In the genomic region with DNA sequence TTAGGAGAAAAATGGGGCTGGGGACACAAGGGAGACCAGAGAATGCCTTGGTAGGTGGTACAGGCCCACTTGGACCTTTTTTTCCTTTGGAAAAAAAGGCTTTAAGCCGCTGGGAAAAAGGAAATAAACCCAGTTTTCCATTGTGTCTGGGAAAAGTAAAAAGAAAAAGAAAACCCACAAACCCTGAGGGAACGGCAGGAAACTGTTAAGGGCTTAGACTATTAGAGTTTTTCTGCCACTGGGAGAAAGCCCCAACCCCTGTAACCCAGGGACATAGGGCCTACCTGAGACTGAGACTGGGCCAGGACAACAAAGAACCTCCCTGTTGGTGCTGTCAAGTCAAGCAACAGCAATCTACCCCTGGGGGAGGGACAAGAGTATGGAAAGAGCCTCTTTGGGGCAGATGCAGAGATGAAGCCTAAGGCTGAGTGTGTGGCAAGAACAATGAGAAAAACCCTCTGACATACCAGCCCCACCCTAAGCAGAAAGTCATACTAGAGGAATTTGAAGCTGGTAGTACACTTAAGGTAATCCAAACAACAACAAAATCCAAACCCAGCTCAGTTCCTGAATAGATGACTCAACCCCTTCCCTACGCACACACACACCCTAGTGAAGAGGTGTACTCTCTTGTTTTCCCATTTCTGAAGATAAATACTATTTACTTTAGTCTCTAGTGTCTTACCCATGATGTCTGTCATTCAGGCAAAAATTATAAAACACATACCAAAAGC, we compare ENCODE assay signal across 12 cellular contexts. TPM values are rescaled to one million over a fixed set of nuclear protein-coding genes. Genes with fewer than 3 reads are reported as not detected.
DNase-seq lines count a peak whose midpoint lies in the region; ATAC-seq and TF ChIP-seq lines count a peak whose summit lies in the region.
"Had no signal": no experiment of that assay in that cellular context is flagged by ENCODE, and none has a peak within 500 bp of the region (broad histone marks: within the 10 kb centered on the region; RNA-seq: fewer than 3 reads in every experiment).

No MANE protein-coding gene starts in this region.

- H2AK5ac ChIP-seq in H9 (ENCODE audit: insufficient read length, low read length), result no peak overlapping the region

- H3K9me3 ChIP-seq in H9 (ENCODE audit: control insufficient read depth, low read depth, low read length), result no peaks in the 10 kb centered on the region

- no peak overlapping the region for H3T11ph ChIP-seq in H9 (ENCODE audit: low read length)

- H3K4me1 ChIP-seq in H9 (ENCODE audit: insufficient read depth, low read length), result no peaks in the 10 kb centered on the region

- no peak overlapping the region for H2BK20ac ChIP-seq in H9 (ENCODE audit: low read depth, low read length, poor library complexity, severe bottlenecking)

- no peak overlapping the region for H4K5ac ChIP-seq in H9 (ENCODE audit: insufficient read length, low read depth, low read length)

- no peak overlapping the region for H3K4ac ChIP-seq in H9 (ENCODE audit: low read depth, low read length)

- H4K8ac ChIP-seq in H9 (replicated peaks; ENCODE audit: insufficient read length, low read depth, low read length), result no peak overlapping the region

- peak overlapping the region in 1 of 3 experiments; percentile 87; a peak in 1 of 7 replicates for H3K27ac Mint-ChIP-seq in H9
- H3K27ac Mint-ChIP-seq: activated CD4-positive, alpha-beta T cell treated with anti-CD3 and anti-CD28 coated beads, Interleukin-2, amount 10 ng/mL, durations not matched to agents 24 days and 14 days had no signal

- H2AFZ ChIP-seq in H9 (ENCODE audit: low read length), result no peak overlapping the region

- no peaks in the 10 kb centered on the region for H3K27me3 ChIP-seq in H9 (ENCODE audit: insufficient read depth, low read length)

- no peaks in the 10 kb centered on the region; the same call in 1 of the 2 replicates for H3K79me2 ChIP-seq in H9 (ENCODE audit: insufficient read depth, low read length)

- no peaks in the 10 kb centered on the region for H3K4me1 Mint-ChIP-seq in H9

- no peak overlapping the region for H3K23ac ChIP-seq in H9 (ENCODE audit: insufficient read length, low read depth, low read length)

- H3K4me2 ChIP-seq in H9 (ENCODE audit: insufficient read depth, insufficient read length, low read length), result no peak overlapping the region

- H3K79me1 ChIP-seq in H9 (ENCODE audit: insufficient read depth, low read depth, low read length, poor library complexity, severe bottlenecking), result no peaks in the 10 kb centered on the region

- peaks cover 8 to 13% of the 10 kb centered on the region in 2 experiments; a peak in 4 of 5 replicates for H3K9me3 Mint-ChIP-seq in H9

- H2BK12ac ChIP-seq in H9 (ENCODE audit: insufficient read length, low read depth, low read length), result no peak overlapping the region

- no peak overlapping the region for H3K27ac ChIP-seq in H9 (ENCODE audit: insufficient read length, low read depth, low read length)

- H3K27me3 Mint-ChIP-seq in H9 (ENCODE audit: low read depth), result no peaks in the 10 kb centered on the region
- H3K27me3 Mint-ChIP-seq: activated CD4-positive, alpha-beta T cell treated with anti-CD3 and anti-CD28 coated beads, Interleukin-2, amount 10 ng/mL, durations not matched to agents 24 days and 14 days had no signal

- H3K23me2 ChIP-seq in H9 (ENCODE audit: insufficient read length, low read depth, low read length, poor library complexity, severe bottlenecking), result no peaks in the 10 kb centered on the region

- H3K4me3 Mint-ChIP-seq in H9, result no peak overlapping the region
- H3K4me3 Mint-ChIP-seq: activated CD4-positive, alpha-beta T cell treated with anti-CD3 and anti-CD28 coated beads, Interleukin-2, amount 10 ng/mL, durations not matched to agents 24 days and 14 days had no signal

- no peak overlapping the region for H3K14ac ChIP-seq in H9 (ENCODE audit: insufficient read depth, low read length)

- H3K4me3 ChIP-seq in epithelial cell of esophagus (ENCODE audit: low read length), result peak overlapping the region; percentile 25

- peak; percentile 13 for DNase-seq in COLO829 (ENCODE audit: low spot score)
- DNase-seq in M059J (ENCODE audit: low read depth), result peak; percentile 98
- DNase-seq in epithelial cell of esophagus (ENCODE audit: low read depth), result peak; percentile 99
- no peak for DNase-seq in omental fat pad (ENCODE audit: low spot score)
- DNase-seq in H9, result no peak
- no peak for DNase-seq in GM10266 (ENCODE audit: extremely low spot score)
- no peak for DNase-seq in GF-D8 (lab: John Stamatoyannopoulos, UW)
- DNase-seq: activated CD4-positive, alpha-beta T cell treated with anti-CD3 and anti-CD28 coated beads, Interleukin-2, amount 10 ng/mL, durations not matched to agents 24 days and 14 days; NCI-H1694; stimulated activated CD4-positive, alpha-beta T cell treated with anti-CD3 and anti-CD28 coated beads, Interleukin-15, amount 100 ng/mL, for 24 hours had no signal

- no peak overlapping the region for H2BK5ac ChIP-seq in H9 (ENCODE audit: insufficient read length, low read length)

- peaks cover 32 to 33% (median 32%) of the 10 kb centered on the region in 3 experiments for H3K36me3 Mint-ChIP-seq in H9 (ENCODE audit: insufficient read depth in 1 of 3, low read depth in 3 of 3)

- no peak overlapping the region for H4K91ac ChIP-seq in H9 (ENCODE audit: insufficient read length, low read depth, low read length)

- no peak for TF ChIP-seq CTCF in epithelial cell of esophagus (IDR thresholded peaks at IDR 0.05; ENCODE audit: insufficient read depth, low read depth, low read length, missing control alignments)
- no peak for TF ChIP-seq CTCF in omental fat pad (IDR thresholded peaks at IDR 0.05)
- TF ChIP-seq CTCF in H9 (conservative IDR thresholded peaks at IDR 0.05), result no peak
- no peak for TF ChIP-seq CTCF in GM10266 (IDR thresholded peaks at IDR 0.05; ENCODE audit: control insufficient read depth, insufficient read depth, low read depth, missing control alignments)

- WGBS in H9 (ENCODE audit: extremely low coverage, insufficient read length, low lambda C conversion rate), result no CpG with 5 or more reads among the region's 3 CpGs

- H3K56ac ChIP-seq in H9 (ENCODE audit: insufficient read length, low read depth, low read length), result no peak overlapping the region

- no peak overlapping the region for H2BK120ac ChIP-seq in H9 (ENCODE audit: low read depth, low read length, poor library complexity, severe bottlenecking)

- no peak overlapping the region for H3K9ac ChIP-seq in H9 (ENCODE audit: extremely low read depth, insufficient read length, low read length)

- H4K20me1 ChIP-seq in H9 (ENCODE audit: control insufficient read depth, insufficient read depth, insufficient read length), result no peaks in the 10 kb centered on the region

- H3K18ac ChIP-seq in H9 (ENCODE audit: insufficient read length, low read depth, low read length), result no peak overlapping the region

- H2BK15ac ChIP-seq in H9 (ENCODE audit: low read depth, low read length), result no peak overlapping the region

- ATAC-seq in omental fat pad (ENCODE audit: low FRiP score), result peak; percentile 89
- ATAC-seq in GM19455 (IDR thresholded peaks at IDR 0.05; ENCODE audit: unreplicated experiment), result no peak

RNA-seq across cellular contexts. Expression of a gene that starts 22.8 kb away (rescaled TPM):
- total RNA-seq in M059J (2014; rRNA removed; shearing (Covaris generic)), result 21.2 and 33.8 TPM in 2 replicates
- total RNA-seq in omental fat pad (10 to 100 TPM; 17.0 to 23.3 (median 18.1) TPM), H9 (2021) (45.7 and 47.8 TPM in 2 replicates)

RNA-seq across cellular contexts. Expression of a gene that starts 56.1 kb away (rescaled TPM):
- not detected in 2 replicates for total RNA-seq in M059J (2014; rRNA removed; shearing (Covaris generic))
- total RNA-seq in omental fat pad (not detected), H9 (2021) (not detected in 2 replicates)
- total RNA-seq: activated CD4-positive, alpha-beta T cell treated with anti-CD3 and anti-CD28 coated beads, Interleukin-2, amount 10 ng/mL, durations not matched to agents 24 days and 14 days; frontal cortex had no signal

Comparison
In these comparisons a context has a peak if more than half of its experiments do, and no peak if none do; other contexts are left out.
1. DNase-seq: peak in COLO829 (single experiment), M059J (single experiment) and epithelial cell of esophagus (single experiment); none in omental fat pad (single experiment), H9 (single experiment), GM10266 (single experiment) and GF-D8 (single experiment).